ENCODE assay signal across 1 cellular context in the genomic region with DNA sequence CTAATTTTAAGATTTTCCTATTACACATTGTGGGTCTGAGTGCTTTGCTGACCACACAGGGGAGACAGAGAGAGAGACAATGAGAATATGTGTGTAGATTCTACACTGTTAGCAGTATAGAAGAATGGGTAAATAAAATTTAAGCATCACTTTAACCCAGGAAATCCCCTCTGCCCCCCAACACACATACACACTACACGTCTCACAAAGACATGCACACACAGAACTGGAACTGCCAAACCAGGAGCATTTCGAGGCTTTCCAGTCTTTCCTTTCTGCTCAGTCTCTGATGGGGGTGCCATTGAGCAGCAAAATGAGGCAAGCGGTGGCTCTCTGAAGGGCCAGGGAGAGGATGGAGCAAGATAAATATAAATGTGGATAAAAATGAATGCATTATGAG.
TF ChIP-seq lines count a peak whose summit lies in the region.

No MANE protein-coding gene starts in this region.

TF ChIP-seq in endothelial cell of umbilical vein, 7 proteins besides CTCF, POLR2A, EP300 and RAD21:
- TF ChIP-seq FOS (IDR thresholded peaks at IDR 0.05; ENCODE audit: borderline replicate concordance, insufficient read depth, low read length) (no peak), MYC (IDR thresholded peaks at IDR 0.05; ENCODE audit: low read depth, low read length) (no peak), GATA2 (IDR thresholded peaks at IDR 0.05; ENCODE audit: insufficient read depth, insufficient read length, low read depth, low read length) (no peak), EZH2 (IDR thresholded peaks at IDR 0.05; ENCODE audit: borderline replicate concordance, low read depth, low read length, severe bottlenecking) (no peak), JUN (IDR thresholded peaks at IDR 0.05; ENCODE audit: borderline replicate concordance, insufficient read depth, insufficient read length, low read depth) (no peak), POLR2AphosphoS5 (IDR thresholded peaks at IDR 0.05; ENCODE audit: insufficient read depth, low read depth, low read length) (no peak)
- TF ChIP-seq, protein P1, sequence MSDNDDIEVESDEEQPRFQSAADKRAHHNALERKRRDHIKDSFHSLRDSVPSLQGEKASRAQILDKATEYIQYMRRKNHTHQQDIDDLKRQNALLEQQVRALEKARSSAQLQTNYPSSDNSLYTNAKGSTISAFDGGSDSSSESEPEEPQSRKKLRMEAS (IDR thresholded peaks at IDR 0.05; ENCODE audit: insufficient read depth, insufficient read length): no peak
